In genomic region chr14:50835280-50835679, GRCh38 we compare ENCODE assay signal across 9 cellular contexts. TPM values are rescaled to one million over a fixed set of nuclear protein-coding genes. Genes with fewer than 3 reads are reported as not detected.
DNase-seq lines count a peak whose midpoint lies in the region; ATAC-seq and TF ChIP-seq lines count a peak whose summit lies in the region.
"Had no signal": no experiment of that assay in that cellular context is flagged by ENCODE, and none has a peak within 500 bp of the region (broad histone marks: within the 10 kb centered on the region; RNA-seq: fewer than 3 reads in every experiment).

No MANE protein-coding gene starts in this region.

- peak in 4 of 7 experiments; percentile 12 to 67 (median 30) for DNase-seq in CD8-positive, alpha-beta T cell
- DNase-seq in GM12865 (ENCODE audit: low read depth) (peak; percentile 84), Kasumi-1 (lab: John Stamatoyannopoulos, UW) (peak; percentile 24 to 26), epithelial cell of proximal tubule (ENCODE audit: low read depth) (peak; percentile 63), NCI-H82 treated with DMSO at 0.1 percent for 48 hours (lab: John Stamatoyannopoulos, UW; ENCODE audit: unreplicated experiment) (no peak), H4 (ENCODE audit: low spot score) (no peak)

- H3K36me3 Mint-ChIP-seq in CD8-positive, alpha-beta T cell = peaks cover 6% of the 10 kb centered on the region
- H3K36me3 Mint-ChIP-seq in activated T-helper 17 cell treated with anti-CD3 and anti-CD28 coated beads, Interleukin-2, amount 50 U/mL, for 72 hours (ENCODE audit: low read depth) = no peaks in the 10 kb centered on the region

- TF ChIP-seq EP300 in gastroesophageal sphincter (IDR thresholded peaks at IDR 0.05) = no peak

- H3K27ac ChIP-seq in CD8-positive, alpha-beta T cell (ENCODE audit: low read depth, low read length) = no peak overlapping the region
- H3K27ac ChIP-seq in gastroesophageal sphincter = no peak overlapping the region

- peaks cover 52% of the 10 kb centered on the region for H3K4me1 Mint-ChIP-seq in CD8-positive, alpha-beta T cell (ENCODE audit: low read depth)
- H3K4me1 Mint-ChIP-seq in activated T-helper 17 cell treated with anti-CD3 and anti-CD28 coated beads, Interleukin-2, amount 50 U/mL, for 72 hours = peaks cover 22% of the 10 kb centered on the region

- CTCF ChIA-PET in CD8-positive, alpha-beta T cell (lab: Charles Lee) = interaction anchor here (0.6 to 1.4 kb wide), 4 partner anchors 25 to 59 kb away, joined by 4 to 9 read pairs (median 4); no protein-coding TSS in a partner anchor

- peak overlapping the region; percentile 66 for H3K27ac Mint-ChIP-seq in CD8-positive, alpha-beta T cell
- no peak overlapping the region for H3K27ac Mint-ChIP-seq in activated T-helper 17 cell treated with anti-CD3 and anti-CD28 coated beads, Interleukin-2, amount 50 U/mL, for 72 hours

- no peaks in the 10 kb centered on the region for H3K27me3 ChIP-seq in CD8-positive, alpha-beta T cell (ENCODE audit: insufficient read depth, low read length)
- H3K27me3 ChIP-seq in gastroesophageal sphincter = peaks cover 5% of the 10 kb centered on the region

- ATAC-seq in CD8-positive, alpha-beta T cell = no peak
- ATAC-seq in gastroesophageal sphincter = no peak
- no peak for ATAC-seq in activated T-helper 17 cell treated with anti-CD3 and anti-CD28 coated beads, Interleukin-2, amount 50 U/mL, for 72 hours (replicated peaks)
- ATAC-seq: HCT116 had no signal

- intact Hi-C loops in CD8-positive, alpha-beta T cell (cut with DNase I, micrococcal nuclease) = loop anchor here (1.0 to 10.0 kb wide), 5 partner anchors 25 to 1030 kb away; partner anchors contain the start of genes DMAC2L (in 1 of the 2), GNG2 (in 1 of the 2), L2HGDH (in 1 of the 2) and TRIM9 (in 1 of the 2)

- POLR2A ChIA-PET in CD8-positive, alpha-beta T cell (lab: Charles Lee) = interaction anchor here (1.0 to 1.2 kb wide), 4 partner anchors 13 to 50 kb away, joined by 3 to 5 read pairs (median 4); no protein-coding TSS in a partner anchor

- H3K9me3 ChIP-seq in CD8-positive, alpha-beta T cell (ENCODE audit: low read length) = no peaks in the 10 kb centered on the region
- no peaks in the 10 kb centered on the region for H3K9me3 ChIP-seq in gastroesophageal sphincter

- TF ChIP-seq POLR2A in gastroesophageal sphincter (IDR thresholded peaks at IDR 0.05) = no peak

- H3K4me3 Mint-ChIP-seq in CD8-positive, alpha-beta T cell = peak overlapping the region; percentile 19
- no peak overlapping the region for H3K4me3 Mint-ChIP-seq in activated T-helper 17 cell treated with anti-CD3 and anti-CD28 coated beads, Interleukin-2, amount 50 U/mL, for 72 hours

- H3K36me3 ChIP-seq in CD8-positive, alpha-beta T cell (ENCODE audit: insufficient read depth, low read length) = no peaks in the 10 kb centered on the region
- no peaks in the 10 kb centered on the region for H3K36me3 ChIP-seq in gastroesophageal sphincter

- H3K4me3 ChIP-seq in CD8-positive, alpha-beta T cell (ENCODE audit: low read depth, low read length) = peak overlapping the region; percentile 2
- H3K4me3 ChIP-seq in GM12865 (ENCODE audit: low read depth, low read length) (no peak overlapping the region), epithelial cell of proximal tubule (ENCODE audit: low read depth, low read length) (no peak overlapping the region), gastroesophageal sphincter (no peak overlapping the region)

- WGBS in gastroesophageal sphincter (ENCODE audit: low coverage in 1 of 2), 2 donors = 52 to 58% methylated on average over 2 of the region's 2 CpGs

- no peaks in the 10 kb centered on the region for H3K9me3 Mint-ChIP-seq in CD8-positive, alpha-beta T cell
- H3K9me3 Mint-ChIP-seq in activated T-helper 17 cell treated with anti-CD3 and anti-CD28 coated beads, Interleukin-2, amount 50 U/mL, for 72 hours = no peaks in the 10 kb centered on the region

- TF ChIP-seq CTCF in CD8-positive, alpha-beta T cell (IDR thresholded peaks at IDR 0.05) = no peak
- TF ChIP-seq CTCF in GM12865 (IDR thresholded peaks at IDR 0.05; ENCODE audit: insufficient read depth, low read depth, low read length, missing control alignments) = no peak
- no peak for TF ChIP-seq CTCF in epithelial cell of proximal tubule (conservative IDR thresholded peaks at IDR 0.05; ENCODE audit: low read depth, low read length)
- TF ChIP-seq CTCF in gastroesophageal sphincter (IDR thresholded peaks at IDR 0.05) = no peak

- H3K27me3 Mint-ChIP-seq in CD8-positive, alpha-beta T cell (ENCODE audit: low read depth) = no peaks in the 10 kb centered on the region
- H3K27me3 Mint-ChIP-seq in activated T-helper 17 cell treated with anti-CD3 and anti-CD28 coated beads, Interleukin-2, amount 50 U/mL, for 72 hours = no peaks in the 10 kb centered on the region

- H3K4me1 ChIP-seq in CD8-positive, alpha-beta T cell (ENCODE audit: insufficient read depth, low read length) = peaks cover 19% of the 10 kb centered on the region
- peaks cover 0 to 8% (median 0%) of the 10 kb centered on the region in 3 donors for H3K4me1 ChIP-seq in gastroesophageal sphincter

RNA-seq across cellular contexts. Expression of gene NIN, which starts 4.3 kb away (rescaled TPM):
- 100 to 1,000 TPM; 121 to 132 TPM for total RNA-seq in CD8-positive, alpha-beta T cell
- 26.5 and 26.9 TPM in 2 replicates for total RNA-seq in epithelial cell of proximal tubule
- total RNA-seq in H4 (2014; rRNA removed; shearing (Covaris generic)) = 12.2 and 12.7 TPM in 2 replicates
- total RNA-seq in gastroesophageal sphincter = 10 to 100 TPM; 30.2 to 43.1 (median 38.6) TPM
- total RNA-seq in activated T-helper 17 cell treated with anti-CD3 and anti-CD28 coated beads, Interleukin-2, amount 50 U/mL, for 72 hours = 10 to 100 TPM; 25.9 to 42.2 TPM

RNA-seq across cellular contexts. Expression of gene ABHD12B, which starts 36.6 kb away (rescaled TPM):
- total RNA-seq in CD8-positive, alpha-beta T cell = not detected
- not detected in 2 replicates for total RNA-seq in epithelial cell of proximal tubule
- total RNA-seq in H4 (2014; rRNA removed; shearing (Covaris generic)) = not detected in 2 replicates
- total RNA-seq in gastroesophageal sphincter = not detected
- total RNA-seq in activated T-helper 17 cell treated with anti-CD3 and anti-CD28 coated beads, Interleukin-2, amount 50 U/mL, for 72 hours = not detected

Comparison
In these comparisons a context has a peak if more than half of its experiments do, and no peak if none do; other contexts are left out.
1. DNase-seq: peak in CD8-positive, alpha-beta T cell (4 of 7), GM12865 (single experiment), Kasumi-1 (2 of 2) and epithelial cell of proximal tubule (single experiment); none in NCI-H82 treated with DMSO at 0.1 percent for 48 hours (single experiment) and H4 (single experiment).